ENCODE assay signal across 31 cellular contexts in genomic region chr3:190309414-190309813, GRCh38. TPM values are rescaled to one million over a fixed set of nuclear protein-coding genes. Genes with fewer than 3 reads are reported as not detected.
"Had no signal": no experiment of that assay in that cellular context is flagged by ENCODE, and none has a peak within 500 bp of the region (broad histone marks: within the 10 kb centered on the region; RNA-seq: fewer than 3 reads in every experiment).

No MANE protein-coding gene starts in this region.

- H3K9me3 Mint-ChIP-seq: nephron; stimulated activated memory B cell treated with anti-CD40 and anti-IgM and Interleukin-4, amounts not matched to agents 10 μg/mL and 1 μg/mL and 100 μg/mL, for 72 hours; stimulated activated naive CD8-positive, alpha-beta T cell treated with anti-CD3 and anti-CD28 coated beads, Interleukin-15, amount 100 ng/mL, for 72 hours; type B pancreatic cell had no signal

- ATAC-seq: natural killer cell; psoas muscle; right cardiac atrium; sciatic nerve; stimulated activated memory B cell treated with anti-CD40 and anti-IgM and Interleukin-4, amounts not matched to agents 10 μg/mL and 1 μg/mL and 100 μg/mL, for 72 hours; stimulated activated naive CD8-positive, alpha-beta T cell treated with anti-CD3 and anti-CD28 coated beads, Interleukin-15, amount 100 ng/mL, for 72 hours; stimulated activated naive CD8-positive, alpha-beta T cell treated with anti-CD3 and anti-CD28 coated beads, Interleukin-15, Interleukin-2, amounts not matched to agents 100 U/mL and 50 U/mL, for 24 hours; upper lobe of right lung had no signal

- H3K4me1 Mint-ChIP-seq: natural killer cell; nephron; stimulated activated memory B cell treated with anti-CD40 and anti-IgM and Interleukin-4, amounts not matched to agents 10 μg/mL and 1 μg/mL and 100 μg/mL, for 72 hours had no signal

- DNase-seq: natural killer cell; occipital lobe; ovary; posterior cingulate gyrus; psoas muscle; right cardiac atrium; spleen; stimulated activated CD4-positive, alpha-beta T cell treated with anti-CD3 and anti-CD28 coated beads, Interleukin-12 subunit alpha, Interleukin-12 subunit beta, amount 100 ng/mL, for 4 hours; stimulated activated CD4-positive, alpha-beta T cell treated with anti-CD3 and anti-CD28 coated beads, Interleukin-1b, Interleukin-23, amount 100 ng/mL, for 48 hours; stimulated activated CD4-positive, alpha-beta T cell treated with anti-CD3 and anti-CD28 coated beads, Interleukin-4, amount 100 ng/mL, for 1 hour; stimulated activated CD4-positive, alpha-beta T cell treated with anti-CD3 and anti-CD28 coated beads, Interleukin-4, amount 100 ng/mL, for 4 hours; stimulated activated CD8-positive, alpha-beta memory T cell treated with anti-CD3 and anti-CD28 coated beads, Interleukin-4, amount 100 ng/mL, for 48 hours; stimulated activated naive CD4-positive, alpha-beta T cell; stimulated activated naive CD8-positive, alpha-beta T cell treated with anti-CD3 and anti-CD28 coated beads, Interleukin-15, amount 100 ng/mL, for 72 hours; stimulated activated naive CD8-positive, alpha-beta T cell treated with anti-CD3 and anti-CD28 coated beads, Interleukin-15, Interleukin-2, amounts not matched to agents 100 U/mL and 50 U/mL, for 24 hours; substantia nigra; testis; tibial artery; transverse colon; upper lobe of right lung had no signal

- H3K27ac Mint-ChIP-seq: natural killer cell; nephron; neural progenitor cell; progenitor cell of endocrine pancreas; stimulated activated memory B cell treated with anti-CD40 and anti-IgM and Interleukin-4, amounts not matched to agents 10 μg/mL and 1 μg/mL and 100 μg/mL, for 72 hours; stimulated activated naive CD8-positive, alpha-beta T cell treated with anti-CD3 and anti-CD28 coated beads, Interleukin-15, amount 100 ng/mL, for 72 hours; type B pancreatic cell had no signal

- H3K4me3 Mint-ChIP-seq: natural killer cell; nephron; neural progenitor cell; stimulated activated memory B cell treated with anti-CD40 and anti-IgM and Interleukin-4, amounts not matched to agents 10 μg/mL and 1 μg/mL and 100 μg/mL, for 72 hours; stimulated activated naive CD8-positive, alpha-beta T cell treated with anti-CD3 and anti-CD28 coated beads, Interleukin-15, amount 100 ng/mL, for 72 hours; type B pancreatic cell had no signal

- H3K36me3 ChIP-seq: neural progenitor cell, ovary, spleen, tibial artery, transverse colon, upper lobe of right lung, vagina had no signal

- H3K4me1 ChIP-seq: neural progenitor cell, parathyroid adenoma, psoas muscle, spleen, testis, tibial artery, upper lobe of right lung, vagina had no signal

- H3K27me3 Mint-ChIP-seq: progenitor cell of endocrine pancreas; stimulated activated memory B cell treated with anti-CD40 and anti-IgM and Interleukin-4, amounts not matched to agents 10 μg/mL and 1 μg/mL and 100 μg/mL, for 72 hours; type B pancreatic cell had no signal

- H3K27ac ChIP-seq: neural progenitor cell, ovary, parathyroid adenoma, psoas muscle, skin epidermis, spleen, suprapubic skin, testis, tibial artery, transverse colon, upper lobe of right lung, vagina had no signal

- H3K36me3 Mint-ChIP-seq: natural killer cell; stimulated activated memory B cell treated with anti-CD40 and anti-IgM and Interleukin-4, amounts not matched to agents 10 μg/mL and 1 μg/mL and 100 μg/mL, for 72 hours; type B pancreatic cell had no signal

- H3K4me3 ChIP-seq: neural progenitor cell, ovary, psoas muscle, skin epidermis, smooth muscle cell, spleen, suprapubic skin, testis, tibial artery, transverse colon, upper lobe of right lung, vagina had no signal

- H3K9ac ChIP-seq: neural progenitor cell, parathyroid adenoma had no signal

- H3K27me3 ChIP-seq: neural progenitor cell, ovary, spleen, suprapubic skin, testis, tibial artery, transverse colon, upper lobe of right lung, vagina had no signal

- H3K9me3 ChIP-seq: ovary, psoas muscle, spleen, suprapubic skin, testis, tibial artery, transverse colon, upper lobe of right lung, vagina had no signal

RNA-seq across cellular contexts. Expression of gene CLDN1, which starts 12.8 kb away (rescaled TPM):
- total RNA-seq: natural killer cell had no signal
